In genomic region chr11:69496631-69497220, GRCh38 we compare ENCODE assay signal across 14 cellular contexts. TPM values are rescaled to one million over a fixed set of nuclear protein-coding genes. Genes with fewer than 3 reads are reported as not detected.
DNase-seq lines count a peak whose midpoint lies in the region; ATAC-seq, FAIRE-seq and TF ChIP-seq lines count a peak whose summit lies in the region.
"Had no signal": no experiment of that assay in that cellular context is flagged by ENCODE, and none has a peak within 500 bp of the region (broad histone marks: within the 10 kb centered on the region; RNA-seq: fewer than 3 reads in every experiment).

No MANE protein-coding gene starts in this region.

- no peak for DNase-seq in astrocyte (ENCODE audit: low read depth)
- DNase-seq in left cardiac atrium: peak; percentile 7
- DNase-seq in trophoblast cell: peak in 1 of 2 donors; percentile 42
- DNase-seq in aorta: peak; percentile 30 to 59
- DNase-seq in HuH-7.5 (ENCODE audit: low spot score): no peak
- no peak for DNase-seq in colonic mucosa
- no peak for DNase-seq in activated CD4-positive, CD25-positive, alpha-beta regulatory T cell treated with anti-CD3 and anti-CD28 coated beads, Interleukin-2, amount 50 U/mL, for 72 hours
- DNase-seq: activated CD4-positive, alpha-beta T cell treated with anti-CD3 and anti-CD28 coated beads for 4 hours; CD4-positive, alpha-beta memory T cell; NCI-H1436 treated with DMSO at 0.1 percent for 48 hours; NCI-H526 treated with DMSO at 0.1 percent for 48 hours had no signal

- peaks cover 26% of the 10 kb centered on the region for H3K27me3 Mint-ChIP-seq in astrocyte (ENCODE audit: low read depth, unreplicated experiment)

- H2AK5ac ChIP-seq in trophoblast cell (ENCODE audit: low read length): peak overlapping the region; percentile 76

- no peak overlapping the region for H3K4me3 Mint-ChIP-seq in astrocyte (ENCODE audit: unreplicated experiment)
- H3K4me3 Mint-ChIP-seq: CD4-positive, alpha-beta memory T cell; stimulated activated memory B cell treated with anti-CD40 and anti-IgM and Interleukin-4, amounts not matched to agents 10 μg/mL and 1 μg/mL and 100 μg/mL, for 72 hours had no signal

- H3K79me2 ChIP-seq in astrocyte (ENCODE audit: insufficient read depth, low read length) (no peaks in the 10 kb centered on the region), trophoblast cell (ENCODE audit: control insufficient read depth, insufficient read depth, low read length, poor library complexity) (peaks cover 4% of the 10 kb centered on the region)

- H3K23ac ChIP-seq in trophoblast cell (ENCODE audit: low read length): no peak overlapping the region

- H3K4me3 ChIP-seq in astrocyte (ENCODE audit: insufficient read depth, low read depth, low read length) (no peak overlapping the region), trophoblast cell (ENCODE audit: low read depth, low read length) (peak overlapping the region; percentile 3), aorta (ENCODE audit: low read length in 2 of 2) (no peak overlapping the region), colonic mucosa (no peak overlapping the region)

- peak overlapping the region; percentile 88 for H2BK12ac ChIP-seq in trophoblast cell (ENCODE audit: low read length)

- no CpG with 5 or more reads among the region's 12 CpGs for WGBS in trophoblast cell (ENCODE audit: extremely low coverage, insufficient coverage, insufficient read length)
- WGBS in aorta, 2 donors: 35 to 38% methylated on average over 12 of the region's 12 CpGs

- H3K9me3 ChIP-seq in astrocyte (ENCODE audit: insufficient read depth, low read depth, low read length) (no peaks in the 10 kb centered on the region), trophoblast cell (ENCODE audit: insufficient read depth, low read depth, low read length) (no peaks in the 10 kb centered on the region), aorta (ENCODE audit: control insufficient read depth, low read length) (no peaks in the 10 kb centered on the region), colonic mucosa (no peaks in the 10 kb centered on the region)

- H3K9me3 Mint-ChIP-seq in astrocyte (ENCODE audit: unreplicated experiment): peaks cover 5% of the 10 kb centered on the region
- H3K9me3 Mint-ChIP-seq: stimulated activated memory B cell treated with anti-CD40 and anti-IgM and Interleukin-4, amounts not matched to agents 10 μg/mL and 1 μg/mL and 100 μg/mL, for 72 hours had no signal

- H4K8ac ChIP-seq in trophoblast cell (ENCODE audit: low read depth, low read length): peak overlapping the region; percentile 62

- ATAC-seq in left cardiac atrium (peak; percentile 20 to 50), aorta (ENCODE audit: low FRiP score) (peak; percentile 4)
- ATAC-seq: stimulated activated memory B cell treated with anti-CD40 and anti-IgM and Interleukin-4, amounts not matched to agents 10 μg/mL and 1 μg/mL and 100 μg/mL, for 72 hours had no signal

- H3K4me1 ChIP-seq in astrocyte (ENCODE audit: insufficient read depth, low read length): peaks cover 24% of the 10 kb centered on the region
- peaks cover 23 to 25% of the 10 kb centered on the region in 2 experiments for H3K4me1 ChIP-seq in trophoblast cell (ENCODE audit: control insufficient read depth in 1 of 2, insufficient read depth in 2 of 2, low read length in 2 of 2)
- H3K4me1 ChIP-seq in aorta (ENCODE audit: control insufficient read depth in 1 of 2, insufficient read depth in 2 of 2, low read length in 2 of 2): no peaks in the 10 kb centered on the region
- H3K4me1 ChIP-seq in colonic mucosa: no peaks in the 10 kb centered on the region

- peaks cover 2% of the 10 kb centered on the region for H3K27me3 ChIP-seq in astrocyte (ENCODE audit: insufficient read depth, low read length)
- no peaks in the 10 kb centered on the region for H3K27me3 ChIP-seq in trophoblast cell (ENCODE audit: insufficient read depth, low read length)
- H3K27me3 ChIP-seq in aorta (ENCODE audit: control insufficient read depth in 1 of 2, insufficient read depth in 2 of 2, low read length in 1 of 2): no peaks in the 10 kb centered on the region
- H3K27me3 ChIP-seq in colonic mucosa: no peaks in the 10 kb centered on the region

- no peaks in the 10 kb centered on the region for H3K36me3 Mint-ChIP-seq in astrocyte (ENCODE audit: low read depth, unreplicated experiment)
- H3K36me3 Mint-ChIP-seq: CD4-positive, alpha-beta memory T cell; stimulated activated memory B cell treated with anti-CD40 and anti-IgM and Interleukin-4, amounts not matched to agents 10 μg/mL and 1 μg/mL and 100 μg/mL, for 72 hours had no signal

- no peak overlapping the region for H3K27ac Mint-ChIP-seq in astrocyte (ENCODE audit: unreplicated experiment)
- H3K27ac Mint-ChIP-seq: CD4-positive, alpha-beta memory T cell; stimulated activated memory B cell treated with anti-CD40 and anti-IgM and Interleukin-4, amounts not matched to agents 10 μg/mL and 1 μg/mL and 100 μg/mL, for 72 hours had no signal

- peak overlapping the region; percentile 62 for H3K18ac ChIP-seq in trophoblast cell (ENCODE audit: low read length)

- H3K4me2 ChIP-seq in astrocyte (ENCODE audit: low read length) (peak overlapping the region; percentile 71), trophoblast cell (ENCODE audit: low read length) (peak overlapping the region; percentile 44)

- TF ChIP-seq CTCF in astrocyte (IDR thresholded peaks at IDR 0.05; ENCODE audit: insufficient read depth, low read depth, low read length) (no peak), colonic mucosa (IDR thresholded peaks at IDR 0.05) (no peak)

- no peaks in the 10 kb centered on the region for H4K20me1 ChIP-seq in astrocyte (ENCODE audit: insufficient read depth, low read length)

- H3K36me3 ChIP-seq in astrocyte (ENCODE audit: insufficient read depth, low read length) (no peaks in the 10 kb centered on the region), trophoblast cell (ENCODE audit: control insufficient read depth in 1 of 2, insufficient read depth in 2 of 2, low read length in 2 of 2) (no peaks in the 10 kb centered on the region), aorta (ENCODE audit: control insufficient read depth in 1 of 2, insufficient read depth in 2 of 2, low read length in 1 of 2) (no peaks in the 10 kb centered on the region), colonic mucosa (no peaks in the 10 kb centered on the region)

- peak overlapping the region; percentile 93 for H2BK120ac ChIP-seq in trophoblast cell (ENCODE audit: insufficient read depth, low read length, poor library complexity)

- H3K4ac ChIP-seq in trophoblast cell (ENCODE audit: low read depth, low read length): peak overlapping the region; percentile 33

- no peak for FAIRE-seq in astrocyte (lab: Jason Lieb, UNC)
- FAIRE-seq: islet of Langerhans had no signal

- H3K9ac ChIP-seq in astrocyte (ENCODE audit: low read length) (peak overlapping the region; percentile 69), trophoblast cell (ENCODE audit: low read length) (peak overlapping the region; percentile 69), colonic mucosa (ENCODE audit: low read depth in 2 of 2, low read length in 2 of 2) (no peak overlapping the region)

- H3K4me1 Mint-ChIP-seq in astrocyte (ENCODE audit: low read depth, unreplicated experiment): peaks cover 12% of the 10 kb centered on the region

- H3K79me1 ChIP-seq in trophoblast cell (ENCODE audit: low read length): peaks cover 17% of the 10 kb centered on the region

- peak overlapping the region; percentile 65 for H4K12ac ChIP-seq in trophoblast cell (ENCODE audit: low read depth, low read length)

- H3K14ac ChIP-seq in trophoblast cell (ENCODE audit: low read length): peak overlapping the region; percentile 82

- no peak overlapping the region for H2AFZ ChIP-seq in astrocyte (ENCODE audit: low read depth, low read length)
- peak overlapping the region; percentile 33 for H2AFZ ChIP-seq in trophoblast cell (ENCODE audit: insufficient read depth, low read length, poor library complexity)

- intact Hi-C loops in left cardiac atrium (cut with DNase I): loop anchor here in 1 of 2 donors (2.0 to 5.0 kb wide), 2 partner anchors 54 to 141 kb away; no protein-coding TSS in a partner anchor
- intact Hi-C loops in aorta (cut with DNase I): loop anchor here in 1 of 2 donors (2.0 to 5.0 kb wide), 2 partner anchors 42 to 141 kb away; no protein-coding TSS in a partner anchor
- intact Hi-C loops in colonic mucosa (cut with DNase I): no loop called here

- H2BK5ac ChIP-seq in trophoblast cell (ENCODE audit: low read depth, low read length, poor library complexity): peak overlapping the region; percentile 59

- peak overlapping the region; percentile 90 for H4K91ac ChIP-seq in trophoblast cell (ENCODE audit: low read depth, low read length)

- H3K27ac ChIP-seq in astrocyte (ENCODE audit: low read depth, low read length): peak overlapping the region; percentile 79
- H3K27ac ChIP-seq in trophoblast cell (ENCODE audit: low read depth, low read length): peak overlapping the region; percentile 62
- peak overlapping the region in 1 of 2 donors; percentile 55 for H3K27ac ChIP-seq in aorta (ENCODE audit: low read depth in 1 of 2, low read length in 2 of 2)
- H3K27ac ChIP-seq in colonic mucosa: no peak overlapping the region

RNA-seq across cellular contexts. Expression of gene LINC01488, which starts 15.3 kb away (rescaled TPM):
- total RNA-seq in astrocyte: not detected in 2 replicates
- under 1 TPM in 1 of 2 donors, not detected in 1; 0.06 TPM for total RNA-seq in left cardiac atrium
- 0.05 and 0.08 TPM in 2 replicates for polyA plus RNA-seq in trophoblast cell (2013)
- not detected for total RNA-seq in aorta
- not detected for polyA plus RNA-seq in aorta
- not detected for total RNA-seq in colonic mucosa
- total RNA-seq: bronchial epithelial cell; CD4-positive, alpha-beta memory T cell had no signal
- polyA plus RNA-seq: CD4-positive, alpha-beta memory T cell had no signal

Comparison
In these comparisons a context has a peak if more than half of its experiments do, and no peak if none do; other contexts are left out.
1. DNase-seq: peak in left cardiac atrium (single experiment) and aorta (2 of 2); none in astrocyte (single experiment), HuH-7.5 (single experiment), colonic mucosa (single experiment) and activated CD4-positive, CD25-positive, alpha-beta regulatory T cell treated with anti-CD3 and anti-CD28 coated beads, Interleukin-2, amount 50 U/mL, for 72 hours (single experiment).
2. H3K9ac ChIP-seq: peak in astrocyte (single experiment) and trophoblast cell (single experiment); none in colonic mucosa (0 of 2).